22 cellular contexts compared by ENCODE assay signal in genomic region chr9:130119521-130120206, GRCh38. TPM values are rescaled to one million over a fixed set of nuclear protein-coding genes. Genes with fewer than 3 reads are reported as not detected.
DNase-seq lines count a peak whose midpoint lies in the region; ATAC-seq and TF ChIP-seq lines count a peak whose summit lies in the region.
"Had no signal": no experiment of that assay in that cellular context is flagged by ENCODE, and none has a peak within 500 bp of the region (broad histone marks: within the 10 kb centered on the region; RNA-seq: fewer than 3 reads in every experiment).

No MANE protein-coding gene starts in this region.

- no peak for ATAC-seq in stimulated activated effector memory CD8-positive, alpha-beta T cell treated with anti-CD3 and anti-CD28 coated beads, Interleukin-12 subunit alpha, Interleukin-12 subunit beta, amount 100 ng/mL, for 72 hours
- ATAC-seq in HG03196 (IDR thresholded peaks at IDR 0.05; ENCODE audit: unreplicated experiment) = no peak
- ATAC-seq: left lung; right cardiac atrium; Right ventricle myocardium inferior; stimulated activated memory B cell treated with anti-CD40 and anti-IgM and Interleukin-4, amounts not matched to agents 10 μg/mL and 1 μg/mL and 100 μg/mL, for 72 hours had no signal

- peaks cover 2% of the 10 kb centered on the region for H3K9me3 Mint-ChIP-seq in glutamatergic neuron (ENCODE audit: unreplicated experiment)
- no peaks in the 10 kb centered on the region for H3K9me3 Mint-ChIP-seq in stimulated activated effector memory CD8-positive, alpha-beta T cell treated with anti-CD3 and anti-CD28 coated beads, Interleukin-12 subunit alpha, Interleukin-12 subunit beta, amount 100 ng/mL, for 72 hours
- H3K9me3 Mint-ChIP-seq: stimulated activated memory B cell treated with anti-CD40 and anti-IgM and Interleukin-4, amounts not matched to agents 10 μg/mL and 1 μg/mL and 100 μg/mL, for 72 hours had no signal

- DNase-seq in DMS 273 (lab: John Stamatoyannopoulos, UW; ENCODE audit: unreplicated experiment) = peak; percentile 34
- DNase-seq in DMS 273 treated with DMSO at 0.1 percent for 48 hours (lab: John Stamatoyannopoulos, UW) = no peak
- DNase-seq in SK-N-SH = no peak
- DNase-seq in glutamatergic neuron = no peak
- no peak for DNase-seq in stimulated activated effector memory CD8-positive, alpha-beta T cell treated with anti-CD3 and anti-CD28 coated beads, Interleukin-12 subunit alpha, Interleukin-12 subunit beta, amount 100 ng/mL, for 72 hours (ENCODE audit: low spot score in 2 of 2)
- no peak for DNase-seq in vagina (ENCODE audit: extremely low spot score in 2 of 2)
- no peak for DNase-seq in NCI-H1105 treated with DMSO at 0.1 percent for 48 hours (lab: John Stamatoyannopoulos, UW)
- DNase-seq: activated naive CD4-positive, alpha-beta T cell treated with anti-CD3 and anti-CD28 coated beads, Interleukin-2, amount 50 U/mL, for 16 hours; Calu3; cerebellar nuclear complex; effector CD8-positive, alpha-beta T cell; esophagus squamous epithelium; left lung; midbrain; right cardiac atrium had no signal

- no peaks in the 10 kb centered on the region for H3K36me3 Mint-ChIP-seq in glutamatergic neuron (ENCODE audit: unreplicated experiment)
- peaks cover 53% of the 10 kb centered on the region for H3K36me3 Mint-ChIP-seq in stimulated activated effector memory CD8-positive, alpha-beta T cell treated with anti-CD3 and anti-CD28 coated beads, Interleukin-12 subunit alpha, Interleukin-12 subunit beta, amount 100 ng/mL, for 72 hours

- H3K4me1 Mint-ChIP-seq in glutamatergic neuron (ENCODE audit: low read depth, unreplicated experiment) = peaks cover 57% of the 10 kb centered on the region
- H3K4me1 Mint-ChIP-seq in stimulated activated effector memory CD8-positive, alpha-beta T cell treated with anti-CD3 and anti-CD28 coated beads, Interleukin-12 subunit alpha, Interleukin-12 subunit beta, amount 100 ng/mL, for 72 hours = peaks cover 19% of the 10 kb centered on the region

- peaks cover 11% of the 10 kb centered on the region for H3K27me3 Mint-ChIP-seq in glutamatergic neuron (ENCODE audit: unreplicated experiment)
- H3K27me3 Mint-ChIP-seq: stimulated activated memory B cell treated with anti-CD40 and anti-IgM and Interleukin-4, amounts not matched to agents 10 μg/mL and 1 μg/mL and 100 μg/mL, for 72 hours had no signal

- H3K4me3 Mint-ChIP-seq in glutamatergic neuron (ENCODE audit: unreplicated experiment) = peak overlapping the region; percentile 42
- no peak overlapping the region for H3K4me3 Mint-ChIP-seq in stimulated activated effector memory CD8-positive, alpha-beta T cell treated with anti-CD3 and anti-CD28 coated beads, Interleukin-12 subunit alpha, Interleukin-12 subunit beta, amount 100 ng/mL, for 72 hours
- H3K4me3 Mint-ChIP-seq: stimulated activated memory B cell treated with anti-CD40 and anti-IgM and Interleukin-4, amounts not matched to agents 10 μg/mL and 1 μg/mL and 100 μg/mL, for 72 hours had no signal

- H3K79me2 ChIP-seq in SK-N-SH (ENCODE audit: insufficient read depth) = no peaks in the 10 kb centered on the region; the same call in 1 of the 2 replicates

- no peaks in the 10 kb centered on the region for H3K27me3 ChIP-seq in SK-N-SH (ENCODE audit: insufficient read depth)
- no peaks in the 10 kb centered on the region for H3K27me3 ChIP-seq in vagina
- H3K27me3 ChIP-seq: ascending aorta, esophagus squamous epithelium, left lung, tibial nerve had no signal

- no peak for TF ChIP-seq POLR2A in vagina (IDR thresholded peaks at IDR 0.05)

- H4K20me1 ChIP-seq in SK-N-SH (ENCODE audit: insufficient read depth) = no peaks in the 10 kb centered on the region

- H3K4me1 ChIP-seq in SK-N-SH (ENCODE audit: control insufficient read depth in 1 of 2, insufficient read depth in 2 of 2, low read depth in 1 of 2, low read length in 1 of 2) (peaks cover 21 to 25% of the 10 kb centered on the region in 2 experiments; a peak in 3 of 4 replicates), vagina (peaks cover 20% of the 10 kb centered on the region)
- H3K4me1 ChIP-seq: left lung had no signal

- no peak for TF ChIP-seq EP300 in SK-N-SH (IDR thresholded peaks at IDR 0.05; ENCODE audit: borderline replicate concordance in 1 of 2, low read depth in 1 of 2, low read length in 1 of 2)

- intact Hi-C loops in vagina (cut with DNase I) = no loop called here

- WGBS in SK-N-SH (ENCODE audit: low lambda C conversion rate) = 70% methylated on average over 9 of the region's 9 CpGs

- H3K36me3 ChIP-seq in SK-N-SH (replicated peaks in 1 of 2; ENCODE audit: control insufficient read depth in 1 of 2, insufficient read depth in 2 of 2, low read length in 1 of 2) (peaks cover 10 to 15% of the 10 kb centered on the region in 2 experiments), vagina (peaks cover 0 to 21% of the 10 kb centered on the region in 2 donors)

- no peak overlapping the region for H3K9ac ChIP-seq in SK-N-SH

- H3K27ac Mint-ChIP-seq in glutamatergic neuron (ENCODE audit: unreplicated experiment) = peak overlapping the region; percentile 94
- H3K27ac Mint-ChIP-seq in stimulated activated effector memory CD8-positive, alpha-beta T cell treated with anti-CD3 and anti-CD28 coated beads, Interleukin-12 subunit alpha, Interleukin-12 subunit beta, amount 100 ng/mL, for 72 hours = peak overlapping the region; percentile 78

- no peak for TF ChIP-seq CTCF in SK-N-SH (IDR thresholded peaks at IDR 0.05)
- no peak for TF ChIP-seq CTCF in glutamatergic neuron (IDR thresholded peaks at IDR 0.05; ENCODE audit: partially characterized antibody, unreplicated experiment)
- TF ChIP-seq CTCF in vagina (IDR thresholded peaks at IDR 0.05) = no peak

- H3K27ac ChIP-seq in SK-N-SH (ENCODE audit: low read depth in 2 of 2, low read length in 1 of 2) (peak overlapping the region in 1 of 2 experiments; percentile 80; a peak in 2 of 4 replicates), vagina (no peak overlapping the region)
- H3K27ac ChIP-seq: 22Rv1, ascending aorta, HL-60, left lung had no signal

- H3F3A ChIP-seq in SK-N-SH (replicated peaks; ENCODE audit: insufficient read depth) = peaks cover 10% of the 10 kb centered on the region

- H3K4me3 ChIP-seq in SK-N-SH (ENCODE audit: low read depth in 2 of 2, low read length in 1 of 2) = no peak overlapping the region
- H3K4me3 ChIP-seq in vagina = no peak overlapping the region
- H3K4me3 ChIP-seq: ascending aorta, esophagus squamous epithelium, left lung, tibial nerve had no signal

- H3K4me2 ChIP-seq in SK-N-SH = peak overlapping the region; percentile 31; the same call in 1 of the 2 replicates

- CTCF ChIA-PET in SK-N-SH (lab: Yijun Ruan, JAX) = interaction anchor here (1.0 to 5.1 kb wide), 2 partner anchors 12 to 74 kb away, joined by 3 to 54 read pairs; no protein-coding TSS in a partner anchor

- no peaks in the 10 kb centered on the region for H3K9me3 ChIP-seq in SK-N-SH
- H3K9me3 ChIP-seq in vagina = no peaks in the 10 kb centered on the region
- H3K9me3 ChIP-seq: ascending aorta, esophagus squamous epithelium, left lung, tibial nerve had no signal

- no peak for TF ChIP-seq RAD21 in SK-N-SH (IDR thresholded peaks at IDR 0.05; ENCODE audit: low read length)

- POLR2A ChIA-PET in SK-N-SH (lab: Yijun Ruan, JAX) = interaction anchor here (0.6 kb wide), 1 partner anchor 25 kb away, joined by 3 read pairs; no protein-coding TSS in a partner anchor

- H3K9me2 ChIP-seq in SK-N-SH = no peaks in the 10 kb centered on the region

- no peak overlapping the region for H2AFZ ChIP-seq in SK-N-SH (ENCODE audit: low read depth)

TF ChIP-seq in SK-N-SH, 30 proteins besides CTCF, POLR2A, EP300 and RAD21 (continues in another document):
- no peak for TF ChIP-seq GATA2 (CRISPR knock-in tag; IDR thresholded peaks at IDR 0.05)
- TF ChIP-seq PBX3 (IDR thresholded peaks at IDR 0.05) = no peak
- no peak for TF ChIP-seq CHD2 (IDR thresholded peaks at IDR 0.05; ENCODE audit: low read length, partially characterized antibody)
- TF ChIP-seq NRF1 (IDR thresholded peaks at IDR 0.05; ENCODE audit: low read depth, low read length) = no peak
- TF ChIP-seq SMC3 (IDR thresholded peaks at IDR 0.05; ENCODE audit: low read depth, low read length) = no peak
- TF ChIP-seq USF2 (IDR thresholded peaks at IDR 0.05; ENCODE audit: borderline replicate concordance, low read depth, low read length) = no peak
- TF ChIP-seq, protein P1, sequence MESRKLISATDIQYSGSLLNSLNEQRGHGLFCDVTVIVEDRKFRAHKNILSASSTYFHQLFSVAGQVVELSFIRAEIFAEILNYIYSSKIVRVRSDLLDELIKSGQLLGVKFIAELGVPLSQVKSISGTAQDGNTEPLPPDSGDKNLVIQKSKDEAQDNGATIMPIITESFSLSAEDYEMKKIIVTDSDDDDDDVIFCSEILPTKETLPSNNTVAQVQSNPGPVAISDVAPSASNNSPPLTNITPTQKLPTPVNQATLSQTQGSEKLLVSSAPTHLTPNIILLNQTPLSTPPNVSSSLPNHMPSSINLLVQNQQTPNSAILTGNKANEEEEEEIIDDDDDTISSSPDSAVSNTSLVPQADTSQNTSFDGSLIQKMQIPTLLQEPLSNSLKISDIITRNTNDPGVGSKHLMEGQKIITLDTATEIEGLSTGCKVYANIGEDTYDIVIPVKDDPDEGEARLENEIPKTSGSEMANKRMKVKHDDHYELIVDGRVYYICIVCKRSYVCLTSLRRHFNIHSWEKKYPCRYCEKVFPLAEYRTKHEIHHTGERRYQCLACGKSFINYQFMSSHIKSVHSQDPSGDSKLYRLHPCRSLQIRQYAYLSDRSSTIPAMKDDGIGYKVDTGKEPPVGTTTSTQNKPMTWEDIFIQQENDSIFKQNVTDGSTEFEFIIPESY (IDR thresholded peaks at IDR 0.05; ENCODE audit: borderline replicate concordance, low read depth) = no peak
- no peak for TF ChIP-seq NFIC (IDR thresholded peaks at IDR 0.05; ENCODE audit: borderline replicate concordance)

RNA-seq across cellular contexts. Expression of gene NCS1, which starts 52.5 kb away (rescaled TPM):
- polyA plus RNA-seq in SK-N-SH (2012; rRNA removed) = 40.6 and 52.9 TPM in 2 replicates
- 30.8 and 37.3 TPM in 2 replicates for polyA plus RNA-seq in SK-N-SH (2012; cell fraction: cytosol; rRNA removed)
- polyA plus RNA-seq in SK-N-SH (2012; cell fraction: nucleus; rRNA removed) = 21.5 and 23.7 TPM in 2 replicates
- total RNA-seq in glutamatergic neuron (ENCODE audit: unreplicated experiment) (312 TPM), vagina (20.4 TPM)

Comparison
In these comparisons a context has a peak if more than half of its experiments do, and no peak if none do; other contexts are left out.
1. RNA of gene NCS1, which starts 52.5 kb away (total RNA-seq): 312 TPM in glutamatergic neuron (single experiment); 20.4 TPM in vagina (single experiment); every median in the first group is over 10 times any median in the second.